In genomic region chr2:177232098-177232704, GRCh38 we compare ENCODE assay signal across 22 cellular contexts. TPM values are rescaled to one million over a fixed set of nuclear protein-coding genes. Genes with fewer than 3 reads are reported as not detected.
DNase-seq lines count a peak whose midpoint lies in the region.
"Had no signal": no experiment of that assay in that cellular context is flagged by ENCODE, and none has a peak within 500 bp of the region (broad histone marks: within the 10 kb centered on the region; RNA-seq: fewer than 3 reads in every experiment).

No MANE protein-coding gene starts in this region.

- H3K9me3 Mint-ChIP-seq in activated T-cell treated with anti-CD3 and anti-CD28 coated beads, Interleukin-2, amount 50 U/mL, for 24 hours = no peaks in the 10 kb centered on the region
- H3K9me3 Mint-ChIP-seq in activated CD4-positive, alpha-beta memory T cell treated with anti-CD3 and anti-CD28 coated beads for 36 hours = no peaks in the 10 kb centered on the region
- H3K9me3 Mint-ChIP-seq in immature natural killer cell = no peaks in the 10 kb centered on the region
- H3K9me3 Mint-ChIP-seq: activated naive CD4-positive, alpha-beta T cell treated with anti-CD3 and anti-CD28 coated beads, Interleukin-2, amount 10 ng/mL, durations not matched to agents 7 days and 5 days had no signal

- H3K27ac ChIP-seq in substantia nigra (ENCODE audit: low read depth, low read length, poor library complexity, severe bottlenecking) = peak overlapping the region; percentile 47
- H3K27ac ChIP-seq: coronary artery, Peyer's patch, upper lobe of right lung had no signal

- H3K4me3 Mint-ChIP-seq in activated T-cell treated with anti-CD3 and anti-CD28 coated beads, Interleukin-2, amount 50 U/mL, for 24 hours = no peak overlapping the region
- no peak overlapping the region for H3K4me3 Mint-ChIP-seq in activated CD4-positive, alpha-beta memory T cell treated with anti-CD3 and anti-CD28 coated beads for 36 hours
- H3K4me3 Mint-ChIP-seq in immature natural killer cell = no peak overlapping the region
- H3K4me3 Mint-ChIP-seq: activated naive CD4-positive, alpha-beta T cell treated with anti-CD3 and anti-CD28 coated beads, Interleukin-2, amount 10 ng/mL, durations not matched to agents 7 days and 5 days had no signal

- H3K36me3 Mint-ChIP-seq in activated T-cell treated with anti-CD3 and anti-CD28 coated beads, Interleukin-2, amount 50 U/mL, for 24 hours (ENCODE audit: low read depth) = peaks cover 88% of the 10 kb centered on the region
- peaks cover 55% of the 10 kb centered on the region for H3K36me3 Mint-ChIP-seq in activated CD4-positive, alpha-beta memory T cell treated with anti-CD3 and anti-CD28 coated beads for 36 hours
- H3K36me3 Mint-ChIP-seq in immature natural killer cell = peaks cover 6 to 39% (median 14%) of the 10 kb centered on the region in 3 donors

- H3K27ac Mint-ChIP-seq in activated T-cell treated with anti-CD3 and anti-CD28 coated beads, Interleukin-2, amount 50 U/mL, for 24 hours = peak overlapping the region; percentile 71
- peak overlapping the region; percentile 70 for H3K27ac Mint-ChIP-seq in activated CD4-positive, alpha-beta memory T cell treated with anti-CD3 and anti-CD28 coated beads for 36 hours
- H3K27ac Mint-ChIP-seq in immature natural killer cell = peak overlapping the region; percentile 12 to 73 (median 40)
- H3K27ac Mint-ChIP-seq: activated naive CD4-positive, alpha-beta T cell treated with anti-CD3 and anti-CD28 coated beads, Interleukin-2, amount 10 ng/mL, durations not matched to agents 7 days and 5 days; progenitor cell of endocrine pancreas had no signal

- CTCF ChIA-PET in activated CD4-positive, alpha-beta memory T cell treated with anti-CD3 and anti-CD28 coated beads for 36 hours (lab: Charles Lee) = interaction anchor here (1.0 to 6.3 kb wide), 4 partner anchors 23 to 103 kb away, joined by 3 to 37 read pairs (median 8); partner anchors contain the start of gene NFE2L2

- POLR2A ChIA-PET in activated CD4-positive, alpha-beta memory T cell treated with anti-CD3 and anti-CD28 coated beads for 36 hours (lab: Charles Lee) = interaction anchor here (1.3 to 5.3 kb wide), 3 partner anchors 10 to 32 kb away, joined by 3 to 36 read pairs (median 10); partner anchors contain the start of genes HNRNPA3 and NFE2L2

- H3K27me3 Mint-ChIP-seq in activated T-cell treated with anti-CD3 and anti-CD28 coated beads, Interleukin-2, amount 50 U/mL, for 24 hours = no peaks in the 10 kb centered on the region
- no peaks in the 10 kb centered on the region for H3K27me3 Mint-ChIP-seq in activated CD4-positive, alpha-beta memory T cell treated with anti-CD3 and anti-CD28 coated beads for 36 hours
- H3K27me3 Mint-ChIP-seq in immature natural killer cell (ENCODE audit: low read depth in 3 of 3) = peaks cover 3 to 7% (median 6%) of the 10 kb centered on the region in 3 donors
- H3K27me3 Mint-ChIP-seq: activated naive CD4-positive, alpha-beta T cell treated with anti-CD3 and anti-CD28 coated beads, Interleukin-2, amount 10 ng/mL, durations not matched to agents 7 days and 5 days; progenitor cell of endocrine pancreas had no signal

- DNase-seq in activated T-cell treated with anti-CD3 and anti-CD28 coated beads, Interleukin-2, amount 50 U/mL, for 24 hours = no peak
- DNase-seq in activated T-cell treated with anti-CD3 and anti-CD28 coated beads, Interleukin-2, amount 50 U/mL, for 48 hours = no peak
- no peak for DNase-seq in activated CD4-positive, alpha-beta memory T cell treated with anti-CD3 and anti-CD28 coated beads for 36 hours
- no peak for DNase-seq in immature natural killer cell
- DNase-seq in substantia nigra (lab: John Stamatoyannopoulos, UW) = no peak
- no peak for DNase-seq in cerebellar nuclear complex (lab: John Stamatoyannopoulos, UW)
- DNase-seq in 8988T = no peak
- DNase-seq in NCI-H82 treated with DMSO at 0.1 percent for 48 hours (lab: John Stamatoyannopoulos, UW; ENCODE audit: unreplicated experiment) = no peak
- DNase-seq: activated CD4-positive, alpha-beta T cell treated with anti-CD3 and anti-CD28 coated beads for 4 hours; activated naive CD4-positive, alpha-beta T cell treated with anti-CD3 and anti-CD28 coated beads, Interleukin-2, amount 10 ng/mL, durations not matched to agents 7 days and 5 days; effector memory CD4-positive, alpha-beta T cell; erythroblast; glutamatergic neuron; GM23248; MV-4-11; NCI-H146; NCI-H748 treated with DMSO at 0.1 percent for 48 hours; Peyer's patch; stimulated activated CD4-positive, alpha-beta T cell treated with anti-CD3 and anti-CD28 coated beads, Interleukin-4, amount 100 ng/mL, for 1 hour; upper lobe of right lung had no signal

- H3K4me1 Mint-ChIP-seq in activated T-cell treated with anti-CD3 and anti-CD28 coated beads, Interleukin-2, amount 50 U/mL, for 24 hours (ENCODE audit: low read depth) = peaks cover 55% of the 10 kb centered on the region
- H3K4me1 Mint-ChIP-seq in activated CD4-positive, alpha-beta memory T cell treated with anti-CD3 and anti-CD28 coated beads for 36 hours (ENCODE audit: low read depth) = peaks cover 55% of the 10 kb centered on the region
- H3K4me1 Mint-ChIP-seq in immature natural killer cell = peaks cover 44 to 79% of the 10 kb centered on the region in 2 donors

- intact Hi-C loops in activated CD4-positive, alpha-beta memory T cell treated with anti-CD3 and anti-CD28 coated beads for 36 hours (cut with micrococcal nuclease) = no loop called here

RNA-seq across cellular contexts. Expression of gene HNRNPA3, which starts 19.6 kb away (rescaled TPM):
- 100 to 1,000 TPM; 303 to 311 TPM for total RNA-seq in activated CD4-positive, alpha-beta memory T cell treated with anti-CD3 and anti-CD28 coated beads for 36 hours
- 10 to 100 TPM; 47.7 to 85.5 (median 49.7) TPM for polyA plus RNA-seq in immature natural killer cell

RNA-seq across cellular contexts. Expression of gene NFE2L2, which starts 32.3 kb away (rescaled TPM):
- 10 to 100 TPM; 51.3 to 52.0 TPM for total RNA-seq in activated CD4-positive, alpha-beta memory T cell treated with anti-CD3 and anti-CD28 coated beads for 36 hours
- polyA plus RNA-seq in immature natural killer cell = 10 to 100 TPM; 36.9 to 50.2 (median 41.2) TPM
